Comparison of ENCODE assay signal across 25 cellular contexts in genomic region chr3:186599142-186599784, GRCh38. TPM values are rescaled to one million over a fixed set of nuclear protein-coding genes. Genes with fewer than 3 reads are reported as not detected.
A peak's percentile ranks its signal among the peaks of the same experiment; 100 is the strongest.
DNase-seq lines count a peak whose midpoint lies in the region; ATAC-seq and TF ChIP-seq lines count a peak whose summit lies in the region.
"Had no signal": no experiment of that assay in that cellular context is flagged by ENCODE, and none has a peak within 500 bp of the region (broad histone marks: within the 10 kb centered on the region; RNA-seq: fewer than 3 reads in every experiment).

No MANE protein-coding gene starts in this region.

- H3K4me3 ChIP-seq in right lobe of liver, result peak overlapping the region in 2 of 3 donors; percentile 10 to 18
- H3K4me3 ChIP-seq: GM23338, sigmoid colon, testis had no signal

- DNase-seq in Caki2 (ENCODE audit: low read depth) (peak; percentile 63), WTC11 (ENCODE audit: low spot score) (no peak), right lobe of liver (peak; percentile 61 to 88 (median 82)), islet precursor cell (no peak)
- DNase-seq: activated CD4-positive, alpha-beta T cell treated with anti-CD3 and anti-CD28 coated beads for 1 hour; activated CD8-positive, alpha-beta memory T cell treated with anti-CD3 and anti-CD28 coated beads for 24 hours; activated naive CD4-positive, alpha-beta T cell treated with anti-CD3 and anti-CD28 coated beads, Interleukin-2, amount 10 ng/mL, durations not matched to agents 7 days and 5 days; activated T-cell treated with anti-CD3 and anti-CD28 coated beads, Interleukin-2, amount 50 U/mL, for 4 hours; anterior cingulate cortex; DMS153; GF-D8; mesenchymal stem cell; naive B cell; NCI-H146; NCI-H2171; NCI-H526; sigmoid colon; testis had no signal

- no peaks in the 10 kb centered on the region for H3K36me3 Mint-ChIP-seq in WTC11
- H3K36me3 Mint-ChIP-seq: activated naive CD4-positive, alpha-beta T cell treated with anti-CD3 and anti-CD28 coated beads, Interleukin-2, amount 10 ng/mL, durations not matched to agents 7 days and 5 days; CD14-positive monocyte; naive B cell had no signal

- ATAC-seq in WTC11 (no peak), right lobe of liver (peak; percentile 66 to 90 (median 82)), HG02884 (IDR thresholded peaks at IDR 0.05; ENCODE audit: unreplicated experiment) (no peak), GM21447 (IDR thresholded peaks at IDR 0.05; ENCODE audit: unreplicated experiment) (no peak)
- ATAC-seq: activated T-cell treated with anti-CD3 and anti-CD28 coated beads, Interleukin-2, amount 50 U/mL, for 4 hours; GM23338 had no signal

- peaks cover 6% of the 10 kb centered on the region; the same call in 1 of the 2 replicates for H3K27me3 Mint-ChIP-seq in WTC11 (ENCODE audit: low read depth)

- TF ChIP-seq CTCF in WTC11 (IDR thresholded peaks at IDR 0.05), result no peak
- TF ChIP-seq CTCF in right lobe of liver (IDR thresholded peaks at IDR 0.05), result no peak

- H3K4me3 Mint-ChIP-seq in WTC11, result no peak overlapping the region
- H3K4me3 Mint-ChIP-seq: activated naive CD4-positive, alpha-beta T cell treated with anti-CD3 and anti-CD28 coated beads, Interleukin-2, amount 10 ng/mL, durations not matched to agents 7 days and 5 days; activated T-cell treated with anti-CD3 and anti-CD28 coated beads, Interleukin-2, amount 50 U/mL, for 4 hours; CD14-positive monocyte; central memory CD8-positive, alpha-beta T cell; GM23338; naive B cell had no signal

- 36% methylated on average over 10 of the region's 12 CpGs for WGBS in right lobe of liver (ENCODE audit: insufficient coverage, low coverage, low lambda C conversion rate, missing lambda C conversion rate)

- H3K4me1 ChIP-seq in right lobe of liver, result peaks cover 3 to 73% (median 28%) of the 10 kb centered on the region in 4 donors
- H3K4me1 ChIP-seq: sigmoid colon, testis had no signal

- TF ChIP-seq POLR2A in right lobe of liver (IDR thresholded peaks at IDR 0.05), result no peak

- POLR2A ChIA-PET in WTC11 (lab: Charles Lee), result no interaction called here

- H3K27ac ChIP-seq in right lobe of liver, result peak overlapping the region; percentile 75 to 96 (median 91)
- H3K27ac ChIP-seq: sigmoid colon, testis had no signal

- H3K27ac Mint-ChIP-seq in WTC11, result no peak overlapping the region
- H3K27ac Mint-ChIP-seq: activated naive CD4-positive, alpha-beta T cell treated with anti-CD3 and anti-CD28 coated beads, Interleukin-2, amount 10 ng/mL, durations not matched to agents 7 days and 5 days; CD14-positive monocyte; GM23338 had no signal

- CTCF ChIA-PET in WTC11 (lab: Charles Lee), result interaction anchor here (2.5 to 10.5 kb wide), 2 partner anchors 15 to 18 kb away, joined by 10 to 87 read pairs; partner anchors contain the start of gene AHSG

- no peaks in the 10 kb centered on the region for H3K9me3 Mint-ChIP-seq in WTC11
- H3K9me3 Mint-ChIP-seq: activated naive CD4-positive, alpha-beta T cell treated with anti-CD3 and anti-CD28 coated beads, Interleukin-2, amount 10 ng/mL, durations not matched to agents 7 days and 5 days; activated T-cell treated with anti-CD3 and anti-CD28 coated beads, Interleukin-2, amount 50 U/mL, for 4 hours; central memory CD8-positive, alpha-beta T cell; GM23338; naive B cell had no signal

- H3K9me3 ChIP-seq in right lobe of liver, result no peaks in the 10 kb centered on the region
- H3K9me3 ChIP-seq: sigmoid colon, testis had no signal

- no peaks in the 10 kb centered on the region for H3K27me3 ChIP-seq in right lobe of liver
- H3K27me3 ChIP-seq: sigmoid colon, testis had no signal

- H3K36me3 ChIP-seq in right lobe of liver, result no peaks in the 10 kb centered on the region
- H3K36me3 ChIP-seq: sigmoid colon had no signal

- peaks cover 6% of the 10 kb centered on the region for H3K4me1 Mint-ChIP-seq in WTC11
- H3K4me1 Mint-ChIP-seq: central memory CD8-positive, alpha-beta T cell; naive B cell had no signal

- in situ Hi-C loops in Caki2 (cut with HindIII; ENCODE audit: low pct_unique_long_range_greater_than_20kb, low sequenced_read_pairs), result no loop called here

- intact Hi-C loops in right lobe of liver (cut with DNase I), result no loop called here

TF ChIP-seq in WTC11, 78 proteins besides CTCF, POLR2A, EP300 and RAD21:
- TF ChIP-seq, protein P1, sequence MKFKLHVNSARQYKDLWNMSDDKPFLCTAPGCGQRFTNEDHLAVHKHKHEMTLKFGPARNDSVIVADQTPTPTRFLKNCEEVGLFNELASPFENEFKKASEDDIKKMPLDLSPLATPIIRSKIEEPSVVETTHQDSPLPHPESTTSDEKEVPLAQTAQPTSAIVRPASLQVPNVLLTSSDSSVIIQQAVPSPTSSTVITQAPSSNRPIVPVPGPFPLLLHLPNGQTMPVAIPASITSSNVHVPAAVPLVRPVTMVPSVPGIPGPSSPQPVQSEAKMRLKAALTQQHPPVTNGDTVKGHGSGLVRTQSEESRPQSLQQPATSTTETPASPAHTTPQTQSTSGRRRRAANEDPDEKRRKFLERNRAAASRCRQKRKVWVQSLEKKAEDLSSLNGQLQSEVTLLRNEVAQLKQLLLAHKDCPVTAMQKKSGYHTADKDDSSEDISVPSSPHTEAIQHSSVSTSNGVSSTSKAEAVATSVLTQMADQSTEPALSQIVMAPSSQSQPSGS (CRISPR knock-in tag; IDR thresholded peaks at IDR 0.05; ENCODE audit: borderline replicate concordance, low read depth), result no peak
- no peak for TF ChIP-seq MLX (CRISPR knock-in tag; IDR thresholded peaks at IDR 0.05)
- peak; percentile 98 for TF ChIP-seq GABPB1 (CRISPR knock-in tag; IDR thresholded peaks at IDR 0.05)

RNA-seq across cellular contexts. Expression of gene AHSG, which starts 13.6 kb away (rescaled TPM):
- not detected in 2 replicates for total RNA-seq in Caki2 (2014; rRNA removed; shearing (Covaris generic); ENCODE audit: low replicate concordance)
- 1.5 to 1.9 TPM (median 1.8 TPM) in 3 replicates for total RNA-seq in WTC11 (2021)
- total RNA-seq in right lobe of liver, result 1,000 to 10,000 TPM in 4 of 6 experiments, 100 to 1,000 TPM in 2; 718 to 1,905 (median 1,079) TPM
- total RNA-seq: fibroblast of villous mesenchyme, osteoblast, sigmoid colon had no signal

RNA-seq across cellular contexts. Expression of gene DNAJB11, which starts 28.7 kb away (rescaled TPM):
- 30.0 and 34.0 TPM in 2 replicates for total RNA-seq in Caki2 (2014; rRNA removed; shearing (Covaris generic); ENCODE audit: low replicate concordance)
- total RNA-seq in WTC11 (2021), result 44.2 to 56.3 TPM (median 47.8 TPM) in 3 replicates
- total RNA-seq in right lobe of liver, result 10 to 100 TPM; 28.4 to 59.1 (median 49.2) TPM

RNA-seq across cellular contexts. Expression of gene TBCCD1, which starts 32.1 kb away (rescaled TPM):
- 13.4 and 18.3 TPM in 2 replicates for total RNA-seq in Caki2 (2014; rRNA removed; shearing (Covaris generic); ENCODE audit: low replicate concordance)
- total RNA-seq in WTC11 (2021) (10.6 to 11.5 TPM (median 11.3 TPM) in 3 replicates), right lobe of liver (1 to 10 TPM; 6.7 to 8.7 (median 7.5) TPM)

RNA-seq across cellular contexts. Expression of gene FETUB, which starts 40.9 kb away (rescaled TPM):
- not detected in 2 replicates for total RNA-seq in Caki2 (2014; rRNA removed; shearing (Covaris generic); ENCODE audit: low replicate concordance)
- total RNA-seq in WTC11 (2021) (not detected in 3 replicates), right lobe of liver (100 to 1,000 TPM in 1 of 6 experiments, 10 to 100 TPM in 3, 1 to 10 TPM in 2; 4.4 to 195 (median 47.9) TPM)
- total RNA-seq: activated T-cell treated with anti-CD3 and anti-CD28 coated beads, Interleukin-2, amount 50 U/mL, for 4 hours; fibroblast of villous mesenchyme; GM23338; osteoblast; sigmoid colon had no signal

RNA-seq across cellular contexts. Expression of gene CRYGS, which starts 55.1 kb away (rescaled TPM):
- 3.1 TPM in 1 of 2 replicates, not detected in the other for total RNA-seq in Caki2 (2014; rRNA removed; shearing (Covaris generic); ENCODE audit: low replicate concordance)
- total RNA-seq in WTC11 (2021) (1.7 to 2.9 TPM (median 1.9 TPM) in 3 replicates), right lobe of liver (1 to 10 TPM in 5 of 6 experiments, under 1 TPM in 1; 0.86 to 2.6 (median 1.5) TPM)

Comparison
In these comparisons a context has a peak if more than half of its experiments do, and no peak if none do; other contexts are left out.
1. DNase-seq: peak in Caki2 (single experiment) and right lobe of liver (3 of 3); none in WTC11 (single experiment) and islet precursor cell (single experiment).
2. ATAC-seq: peak in right lobe of liver (4 of 4); none in WTC11 (single experiment), HG02884 (single experiment) and GM21447 (single experiment).
3. RNA of gene AHSG, which starts 13.6 kb away (total RNA-seq): 718 to 1,905 TPM in right lobe of liver; 1.5 to 1.9 TPM in WTC11 and not detected in Caki2; every median in the first group is over 100 times any median in the second.